In the genomic region with DNA sequence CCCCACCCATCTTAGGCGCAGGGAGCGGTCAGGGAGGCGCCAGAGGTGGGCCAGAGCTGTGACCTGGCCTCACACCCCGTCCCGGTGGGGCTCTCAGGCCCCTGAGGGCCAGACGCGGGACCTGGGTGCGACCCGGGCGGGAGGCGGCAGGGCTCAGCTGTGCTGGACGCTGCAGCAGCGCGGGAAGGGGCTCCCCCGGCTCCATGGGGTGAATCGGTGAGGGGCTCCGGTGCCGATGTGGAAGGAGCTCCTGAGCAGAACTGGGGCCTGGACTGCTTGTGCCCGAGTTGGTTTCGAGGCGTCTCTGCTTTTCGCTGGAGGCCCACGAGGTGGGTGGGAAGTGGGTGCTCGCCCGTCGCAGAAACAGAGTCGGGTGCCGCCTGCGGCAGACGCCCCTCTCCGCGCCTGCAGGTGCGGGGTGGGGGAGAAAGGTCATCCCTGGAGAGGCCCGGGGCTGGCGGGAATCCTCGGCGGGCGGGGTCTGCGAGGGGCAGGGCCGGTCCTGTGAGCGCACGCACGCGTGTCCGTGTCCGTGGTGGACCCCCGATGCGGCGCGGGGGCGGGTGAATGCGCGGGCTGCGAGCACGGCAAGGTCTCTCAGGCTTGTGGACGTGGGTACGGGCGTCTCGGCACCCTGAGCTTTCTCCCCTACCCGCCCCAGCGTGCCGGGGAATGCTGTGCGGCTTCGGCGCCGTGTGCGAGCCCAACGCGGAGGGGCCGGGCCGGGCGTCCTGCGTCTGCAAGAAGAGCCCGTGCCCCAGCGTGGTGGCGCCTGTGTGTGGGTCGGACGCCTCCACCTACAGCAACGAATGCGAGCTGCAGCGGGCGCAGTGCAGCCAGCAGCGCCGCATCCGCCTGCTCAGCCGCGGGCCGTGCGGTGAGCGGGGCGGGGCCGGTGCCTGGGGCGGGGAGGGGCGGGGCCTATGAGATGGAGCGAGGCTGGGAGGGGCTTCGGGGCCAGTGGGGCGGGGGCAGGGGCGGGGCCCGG, we compare ENCODE assay signal across 1 cellular context.
A peak's percentile ranks its signal among the peaks of the same experiment; 100 is the strongest.
TF ChIP-seq lines count a peak whose summit lies in the region.

No MANE protein-coding gene starts in this region.

TF ChIP-seq in GM23338, 12 proteins besides CTCF, POLR2A, EP300 and RAD21:
- TF ChIP-seq CREB1 (CRISPR knock-in tag; IDR thresholded peaks at IDR 0.05; ENCODE audit: low read depth) (0 out of 2 replicates have a peak, but pooled peaks have one; percentile 9), NANOG (IDR thresholded peaks at IDR 0.05; ENCODE audit: borderline replicate concordance) (no peak), EZH2 (IDR thresholded peaks at IDR 0.05; ENCODE audit: low read depth, unreplicated experiment) (no peak)
